Comparison of ENCODE assay signal across 23 cellular contexts in genomic region chr10:112404612-112405011, GRCh38. TPM values are rescaled to one million over a fixed set of nuclear protein-coding genes. Genes with fewer than 3 reads are reported as not detected.
DNase-seq lines count a peak whose midpoint lies in the region; ATAC-seq and TF ChIP-seq lines count a peak whose summit lies in the region.
"Had no signal": no experiment of that assay in that cellular context is flagged by ENCODE, and none has a peak within 500 bp of the region (broad histone marks: within the 10 kb centered on the region; RNA-seq: fewer than 3 reads in every experiment).

No MANE protein-coding gene starts in this region.

- H3K4me1 ChIP-seq in hepatocyte (ENCODE audit: insufficient read depth), result peaks cover 28% of the 10 kb centered on the region
- H3K4me1 ChIP-seq in transverse colon, result peaks cover 18 to 65% (median 25%) of the 10 kb centered on the region in 4 donors
- H3K4me1 ChIP-seq: HAP-1, parathyroid adenoma, tibial artery had no signal

- TF ChIP-seq EP300 in transverse colon (IDR thresholded peaks at IDR 0.05; ENCODE audit: low read depth), result no peak

- H3K36me3 ChIP-seq in hepatocyte (replicated peaks; ENCODE audit: insufficient read depth, low read depth) (no peaks in the 10 kb centered on the region), transverse colon (peaks cover 0 to 14% (median 3%) of the 10 kb centered on the region in 4 donors)
- H3K36me3 ChIP-seq: HAP-1, tibial artery had no signal

- no peak for TF ChIP-seq CTCF in activated CD8-positive, alpha-beta T cell treated with anti-CD3 and anti-CD28 coated beads for 36 hours (IDR thresholded peaks at IDR 0.05)
- TF ChIP-seq CTCF in hepatocyte (IDR thresholded peaks at IDR 0.05; ENCODE audit: poor library complexity) (no peak), transverse colon (IDR thresholded peaks at IDR 0.05) (no peak)

- H3K27me3 ChIP-seq in hepatocyte, result no peaks in the 10 kb centered on the region
- no peaks in the 10 kb centered on the region for H3K27me3 ChIP-seq in transverse colon
- H3K27me3 ChIP-seq: tibial artery had no signal

- H3K36me3 Mint-ChIP-seq in activated CD8-positive, alpha-beta T cell treated with anti-CD3 and anti-CD28 coated beads for 36 hours (ENCODE audit: low read depth), result peaks cover 60% of the 10 kb centered on the region
- H3K36me3 Mint-ChIP-seq in activated CD8-positive, alpha-beta T cell treated with anti-CD3 and anti-CD28 coated beads, Interleukin-2, amount 10 ng/mL, durations not matched to agents 7 days and 5 days (ENCODE audit: low read depth), result peaks cover 59% of the 10 kb centered on the region
- H3K36me3 Mint-ChIP-seq in activated T-helper 17 cell treated with anti-CD3 and anti-CD28 coated beads, Interleukin-2, amount 50 U/mL, for 72 hours (ENCODE audit: low read depth), result peaks cover 100% of the 10 kb centered on the region

- H3K9me3 Mint-ChIP-seq in activated CD8-positive, alpha-beta T cell treated with anti-CD3 and anti-CD28 coated beads for 36 hours, result peaks cover 1% of the 10 kb centered on the region
- H3K9me3 Mint-ChIP-seq in activated CD8-positive, alpha-beta T cell treated with anti-CD3 and anti-CD28 coated beads, Interleukin-2, amount 10 ng/mL, durations not matched to agents 7 days and 5 days (ENCODE audit: insufficient read depth), result no peaks in the 10 kb centered on the region
- no peaks in the 10 kb centered on the region for H3K9me3 Mint-ChIP-seq in activated T-helper 17 cell treated with anti-CD3 and anti-CD28 coated beads, Interleukin-2, amount 50 U/mL, for 72 hours
- H3K9me3 Mint-ChIP-seq: nephron had no signal

- no peaks in the 10 kb centered on the region for H3K79me2 ChIP-seq in hepatocyte
- H3K79me2 ChIP-seq: parathyroid adenoma had no signal

- in situ Hi-C loops in transverse colon (cut with MboI; ENCODE audit: low pct_ligation_motif_present in 1 of 4, low pct_unique_long_range_greater_than_20kb in 1 of 4, low sequenced_read_pairs in 3 of 4), result no loop called here

- H3K4me2 ChIP-seq in hepatocyte, result no peak overlapping the region

- TF ChIP-seq POLR2A in transverse colon (IDR thresholded peaks at IDR 0.05), result no peak

- H4K20me1 ChIP-seq in hepatocyte (ENCODE audit: insufficient read depth, poor library complexity, severe bottlenecking), result no peaks in the 10 kb centered on the region

- H3K4me3 ChIP-seq in hepatocyte (no peak overlapping the region), transverse colon (no peak overlapping the region)
- H3K4me3 ChIP-seq: HAP-1, tibial artery had no signal

- POLR2A ChIA-PET in activated CD8-positive, alpha-beta T cell treated with anti-CD3 and anti-CD28 coated beads for 36 hours (lab: Charles Lee), result no interaction called here
- POLR2A ChIA-PET in activated CD8-positive, alpha-beta T cell treated with anti-CD3 and anti-CD28 coated beads, Interleukin-2, amount 10 ng/mL, durations not matched to agents 7 days and 5 days (lab: Charles Lee), result interaction anchor here (0.5 kb wide), 1 partner anchor 182 kb away, joined by 3 read pairs; no protein-coding TSS in a partner anchor

- H3K4me3 Mint-ChIP-seq in activated CD8-positive, alpha-beta T cell treated with anti-CD3 and anti-CD28 coated beads for 36 hours, result no peak overlapping the region
- H3K4me3 Mint-ChIP-seq in activated CD8-positive, alpha-beta T cell treated with anti-CD3 and anti-CD28 coated beads, Interleukin-2, amount 10 ng/mL, durations not matched to agents 7 days and 5 days, result no peak overlapping the region
- H3K4me3 Mint-ChIP-seq in activated T-helper 17 cell treated with anti-CD3 and anti-CD28 coated beads, Interleukin-2, amount 50 U/mL, for 72 hours, result no peak overlapping the region
- H3K4me3 Mint-ChIP-seq: nephron had no signal

- peak overlapping the region; percentile 32 for H3K27ac Mint-ChIP-seq in activated CD8-positive, alpha-beta T cell treated with anti-CD3 and anti-CD28 coated beads for 36 hours
- no peak overlapping the region for H3K27ac Mint-ChIP-seq in activated CD8-positive, alpha-beta T cell treated with anti-CD3 and anti-CD28 coated beads, Interleukin-2, amount 10 ng/mL, durations not matched to agents 7 days and 5 days
- H3K27ac Mint-ChIP-seq in activated T-helper 17 cell treated with anti-CD3 and anti-CD28 coated beads, Interleukin-2, amount 50 U/mL, for 72 hours, result peak overlapping the region; percentile 74

- 63% methylated on average over 3 of the region's 3 CpGs for WGBS in hepatocyte (ENCODE audit: low lambda C conversion rate, missing lambda C conversion rate)
- 58 to 62% methylated on average over 3 of the region's 3 CpGs for WGBS in transverse colon (ENCODE audit: low coverage in 1 of 2), 2 donors

- peaks cover 8% of the 10 kb centered on the region for H3K4me1 Mint-ChIP-seq in activated CD8-positive, alpha-beta T cell treated with anti-CD3 and anti-CD28 coated beads for 36 hours (ENCODE audit: low read depth)
- H3K4me1 Mint-ChIP-seq in activated CD8-positive, alpha-beta T cell treated with anti-CD3 and anti-CD28 coated beads, Interleukin-2, amount 10 ng/mL, durations not matched to agents 7 days and 5 days (ENCODE audit: low read depth), result no peaks in the 10 kb centered on the region
- H3K4me1 Mint-ChIP-seq in activated T-helper 17 cell treated with anti-CD3 and anti-CD28 coated beads, Interleukin-2, amount 50 U/mL, for 72 hours, result peaks cover 9% of the 10 kb centered on the region
- H3K4me1 Mint-ChIP-seq: nephron had no signal

- H3K27me3 Mint-ChIP-seq in activated CD8-positive, alpha-beta T cell treated with anti-CD3 and anti-CD28 coated beads for 36 hours, result no peaks in the 10 kb centered on the region
- no peaks in the 10 kb centered on the region for H3K27me3 Mint-ChIP-seq in activated CD8-positive, alpha-beta T cell treated with anti-CD3 and anti-CD28 coated beads, Interleukin-2, amount 10 ng/mL, durations not matched to agents 7 days and 5 days (ENCODE audit: low read depth)
- H3K27me3 Mint-ChIP-seq in activated T-helper 17 cell treated with anti-CD3 and anti-CD28 coated beads, Interleukin-2, amount 50 U/mL, for 72 hours, result no peaks in the 10 kb centered on the region

- H3K9me3 ChIP-seq in hepatocyte (ENCODE audit: low read depth) (no peaks in the 10 kb centered on the region), transverse colon (no peaks in the 10 kb centered on the region)
- H3K9me3 ChIP-seq: HAP-1, tibial artery had no signal

- no peak overlapping the region for H2AFZ ChIP-seq in hepatocyte
- H2AFZ ChIP-seq: parathyroid adenoma had no signal

- DNase-seq in activated CD8-positive, alpha-beta T cell treated with anti-CD3 and anti-CD28 coated beads for 36 hours, result no peak
- no peak for DNase-seq in activated CD8-positive, alpha-beta T cell treated with anti-CD3 and anti-CD28 coated beads, Interleukin-2, amount 10 ng/mL, durations not matched to agents 7 days and 5 days
- DNase-seq in hepatocyte (ENCODE audit: low spot score), result peak; percentile 26
- DNase-seq in transverse colon, result no peak
- DNase-seq in NCI-H1436 (lab: John Stamatoyannopoulos, UW), result no peak
- DNase-seq: 8988T; activated CD8-positive, alpha-beta memory T cell treated with anti-CD3 and anti-CD28 coated beads, Interleukin-2, amount 50 U/mL, for 4 hours; activated naive CD4-positive, alpha-beta T cell treated with Interleukin-2 at 50 U/mL for 16 hours; central memory CD4-positive, alpha-beta T cell; effector memory CD4-positive, alpha-beta T cell; KBM-7; NCI-H1048; NCI-H2081; NCI-H510A; stimulated activated CD4-positive, alpha-beta T cell treated with anti-CD3 and anti-CD28 coated beads, Interleukin-1b, Interleukin-23, amount 100 ng/mL, for 48 hours; stimulated activated naive CD4-positive, alpha-beta T cell treated with Interleukin-2 at 50 U/mL for 16 hours; tibial artery had no signal

- H3K27ac ChIP-seq in hepatocyte (peak overlapping the region; percentile 82), transverse colon (peak overlapping the region; percentile 80 to 86 (median 84))
- H3K27ac ChIP-seq: parathyroid adenoma, tibial artery had no signal

- H3K9me2 ChIP-seq in hepatocyte (replicated peaks; ENCODE audit: insufficient read depth), result no peaks in the 10 kb centered on the region

- intact Hi-C loops in activated CD8-positive, alpha-beta T cell treated with anti-CD3 and anti-CD28 coated beads for 36 hours (cut with micrococcal nuclease), result no loop called here
- intact Hi-C loops in transverse colon (cut with DNase I; ENCODE audit: low total_unique reads), result no loop called here

- CTCF ChIA-PET in activated CD8-positive, alpha-beta T cell treated with anti-CD3 and anti-CD28 coated beads for 36 hours (lab: Charles Lee), result interaction anchor here (0.5 to 0.8 kb wide), 2 partner anchors 19 to 21 kb away, joined by 3 read pairs; no protein-coding TSS in a partner anchor
- CTCF ChIA-PET in activated CD8-positive, alpha-beta T cell treated with anti-CD3 and anti-CD28 coated beads, Interleukin-2, amount 10 ng/mL, durations not matched to agents 7 days and 5 days (lab: Charles Lee), result no interaction called here

- ATAC-seq in activated CD8-positive, alpha-beta T cell treated with anti-CD3 and anti-CD28 coated beads for 36 hours, result no peak
- ATAC-seq in activated CD8-positive, alpha-beta T cell treated with anti-CD3 and anti-CD28 coated beads, Interleukin-2, amount 10 ng/mL, durations not matched to agents 7 days and 5 days, result no peak
- no peak for ATAC-seq in activated T-helper 17 cell treated with anti-CD3 and anti-CD28 coated beads, Interleukin-2, amount 50 U/mL, for 72 hours (replicated peaks)
- ATAC-seq in GM18511 (IDR thresholded peaks at IDR 0.05; ENCODE audit: unreplicated experiment) (no peak), HG02885 (IDR thresholded peaks at IDR 0.05; ENCODE audit: poor library complexity, unreplicated experiment) (no peak)

RNA-seq across cellular contexts. Expression of gene ACSL5, which starts 30.7 kb away (rescaled TPM):
- 10 to 100 TPM; 33.7 to 34.1 TPM for total RNA-seq in activated CD8-positive, alpha-beta T cell treated with anti-CD3 and anti-CD28 coated beads for 36 hours
- total RNA-seq in activated CD8-positive, alpha-beta T cell treated with anti-CD3 and anti-CD28 coated beads, Interleukin-2, amount 10 ng/mL, durations not matched to agents 7 days and 5 days, result 10 to 100 TPM; 50.7 to 53.1 TPM
- 10 to 100 TPM; 56.6 to 71.9 TPM for total RNA-seq in activated T-helper 17 cell treated with anti-CD3 and anti-CD28 coated beads, Interleukin-2, amount 50 U/mL, for 72 hours
- 40.2 and 43.1 TPM in 2 replicates for total RNA-seq in hepatocyte
- polyA plus RNA-seq in hepatocyte, result 22.2 and 22.7 TPM in 2 replicates
- 100 to 1,000 TPM in 3 of 4 donors, 10 to 100 TPM in 1; 91.6 to 315 (median 178) TPM for total RNA-seq in transverse colon

RNA-seq across cellular contexts. Expression of gene ZDHHC6, which starts 42.1 kb away (rescaled TPM):
- total RNA-seq in activated CD8-positive, alpha-beta T cell treated with anti-CD3 and anti-CD28 coated beads for 36 hours, result 10 to 100 TPM; 36.6 to 37.6 TPM
- 10 to 100 TPM; 49.0 to 51.5 TPM for total RNA-seq in activated CD8-positive, alpha-beta T cell treated with anti-CD3 and anti-CD28 coated beads, Interleukin-2, amount 10 ng/mL, durations not matched to agents 7 days and 5 days
- total RNA-seq in activated T-helper 17 cell treated with anti-CD3 and anti-CD28 coated beads, Interleukin-2, amount 50 U/mL, for 72 hours, result 10 to 100 TPM; 45.4 to 56.2 TPM
- total RNA-seq in hepatocyte, result 33.0 and 56.4 TPM in 2 replicates
- polyA plus RNA-seq in hepatocyte, result 31.7 and 44.2 TPM in 2 replicates
- 10 to 100 TPM; 13.1 to 46.4 (median 24.6) TPM for total RNA-seq in transverse colon

RNA-seq across cellular contexts. Expression of gene VTI1A, which starts 42.4 kb away (rescaled TPM):
- total RNA-seq in activated CD8-positive, alpha-beta T cell treated with anti-CD3 and anti-CD28 coated beads for 36 hours, result 10 to 100 TPM; 29.4 to 30.0 TPM
- 10 to 100 TPM; 40.2 to 43.7 TPM for total RNA-seq in activated CD8-positive, alpha-beta T cell treated with anti-CD3 and anti-CD28 coated beads, Interleukin-2, amount 10 ng/mL, durations not matched to agents 7 days and 5 days
- 10 to 100 TPM; 35.2 to 46.9 TPM for total RNA-seq in activated T-helper 17 cell treated with anti-CD3 and anti-CD28 coated beads, Interleukin-2, amount 50 U/mL, for 72 hours
- 31.1 and 39.8 TPM in 2 replicates for total RNA-seq in hepatocyte
- polyA plus RNA-seq in hepatocyte, result 20.4 and 26.2 TPM in 2 replicates
- 100 to 1,000 TPM in 3 of 4 donors, 10 to 100 TPM in 1; 65.8 to 211 (median 149) TPM for total RNA-seq in transverse colon
